Comparison of ENCODE assay signal across 8 cellular contexts in genomic region chr2:157336137-157336721, GRCh38. TPM values are rescaled to one million over a fixed set of nuclear protein-coding genes. Genes with fewer than 3 reads are reported as not detected.
DNase-seq lines count a peak whose midpoint lies in the region; ATAC-seq, FAIRE-seq and TF ChIP-seq lines count a peak whose summit lies in the region.

No MANE protein-coding gene starts in this region.

- TF ChIP-seq EP300 in gastroesophageal sphincter (IDR thresholded peaks at IDR 0.05), result no peak

- H3K27ac ChIP-seq in gastroesophageal sphincter (no peak overlapping the region), small intestine (ENCODE audit: low read depth in 1 of 2, low read length in 1 of 2) (no peak overlapping the region)

- ATAC-seq in GM21825 (IDR thresholded peaks at IDR 0.05; ENCODE audit: unreplicated experiment), result peak; percentile 58
- no peak for ATAC-seq in gastroesophageal sphincter

- no peaks in the 10 kb centered on the region for H3K4me1 ChIP-seq in gastroesophageal sphincter
- H3K4me1 ChIP-seq in small intestine (ENCODE audit: control insufficient read depth in 2 of 2, insufficient read depth in 1 of 2, low read depth in 1 of 2, low read length in 1 of 2), result no peaks in the 10 kb centered on the region

- WGBS in gastroesophageal sphincter (ENCODE audit: low coverage in 1 of 2), 2 donors, result 28 to 45% methylated on average over 7 of the region's 7 CpGs
- WGBS in small intestine, 3 donors, result 23 to 31% (median 29%) methylated on average over 7 of the region's 7 CpGs

- TF ChIP-seq POLR2A in gastroesophageal sphincter (IDR thresholded peaks at IDR 0.05), result no peak

- no peak for FAIRE-seq in small intestine (lab: Jason Lieb, UNC)

- TF ChIP-seq CTCF in gastroesophageal sphincter (IDR thresholded peaks at IDR 0.05), result peak; percentile 32 to 56 (median 38)

- H3K27me3 ChIP-seq in gastroesophageal sphincter (no peaks in the 10 kb centered on the region), small intestine (ENCODE audit: control insufficient read depth in 2 of 2, insufficient read depth in 2 of 2, low read length in 2 of 2) (no peaks in the 10 kb centered on the region)

- no peaks in the 10 kb centered on the region for H3K36me3 ChIP-seq in gastroesophageal sphincter
- no peaks in the 10 kb centered on the region for H3K36me3 ChIP-seq in small intestine (ENCODE audit: control insufficient read depth in 2 of 2, insufficient read depth in 2 of 2, low read length in 2 of 2)

- no peak overlapping the region for H3K4me3 ChIP-seq in gastroesophageal sphincter
- no peak overlapping the region for H3K4me3 ChIP-seq in small intestine (ENCODE audit: low read depth in 1 of 2, low read length in 2 of 2)

- no peaks in the 10 kb centered on the region for H3K9me3 ChIP-seq in gastroesophageal sphincter
- H3K9me3 ChIP-seq in small intestine (ENCODE audit: control insufficient read depth, low read depth), result no peaks in the 10 kb centered on the region

- DNase-seq in NCI-H345 (lab: John Stamatoyannopoulos, UW), result peak; percentile 28
- DNase-seq in NCI-H345 treated with DMSO at 0.1 percent for 48 hours (lab: John Stamatoyannopoulos, UW; ENCODE audit: unreplicated experiment), result no peak
- peak; percentile 61 for DNase-seq in NCI-H2227 treated with DMSO at 0.1 percent for 48 hours (lab: John Stamatoyannopoulos, UW)
- DNase-seq in activated CD8-positive, alpha-beta memory T cell treated with anti-CD3 and anti-CD28 coated beads, Interleukin-2, amount 50 U/mL, for 48 hours, result peak; percentile 64
- peak; percentile 66 for DNase-seq in small intestine
- DNase-seq in hepatic stellate cell (ENCODE audit: low spot score), result no peak

RNA-seq across cellular contexts. Expression of gene ERMN, which starts 10.6 kb away (rescaled TPM):
- under 1 TPM in 1 of 4 donors, not detected in 3; 0.13 TPM for total RNA-seq in gastroesophageal sphincter
- polyA plus RNA-seq in small intestine, result under 1 TPM in 1 of 3 donors, not detected in 2; 0.27 TPM

Comparison
In these comparisons a context has a peak if more than half of its experiments do, and no peak if none do; other contexts are left out.
1. DNase-seq: peak in NCI-H345 (single experiment), NCI-H2227 treated with DMSO at 0.1 percent for 48 hours (single experiment), activated CD8-positive, alpha-beta memory T cell treated with anti-CD3 and anti-CD28 coated beads, Interleukin-2, amount 50 U/mL, for 48 hours (single experiment) and small intestine (single experiment); none in NCI-H345 treated with DMSO at 0.1 percent for 48 hours (single experiment) and hepatic stellate cell (single experiment).